28 cellular contexts compared by ENCODE assay signal in genomic region chr2:35033748-35034147, GRCh38.
"Had no signal": no experiment of that assay in that cellular context is flagged by ENCODE, and none has a peak within 500 bp of the region (broad histone marks: within the 10 kb centered on the region; RNA-seq: fewer than 3 reads in every experiment).

No MANE protein-coding gene starts in this region.

- H3K27me3 ChIP-seq: brain microvascular endothelial cell, dorsolateral prefrontal cortex had no signal

- ATAC-seq: activated CD4-positive, alpha-beta T cell treated with anti-CD3 and anti-CD28 coated beads for 36 hours; activated CD8-positive, alpha-beta memory T cell treated with anti-CD3 and anti-CD28 coated beads, Interleukin-2, amount 10 ng/mL, durations not matched to agents 7 days and 5 days; activated CD8-positive, alpha-beta T cell treated with anti-CD3 and anti-CD28 coated beads, Interleukin-2, amount 10 ng/mL, durations not matched to agents 7 days and 5 days; esophagus mucosa had no signal

- H3K4me1 Mint-ChIP-seq: activated CD4-positive, alpha-beta T cell treated with anti-CD3 and anti-CD28 coated beads for 36 hours; activated CD4-positive, alpha-beta T cell treated with anti-CD3 and anti-CD28 coated beads, Interleukin-2, amount 10 ng/mL, durations not matched to agents 24 days and 14 days; activated CD8-positive, alpha-beta memory T cell treated with anti-CD3 and anti-CD28 coated beads, Interleukin-2, amount 10 ng/mL, durations not matched to agents 7 days and 5 days; central memory CD8-positive, alpha-beta T cell; endodermal cell had no signal

- DNase-seq: activated CD4-positive, alpha-beta memory T cell treated with anti-CD3 and anti-CD28 coated beads for 36 hours; activated CD4-positive, alpha-beta T cell treated with anti-CD3 and anti-CD28 coated beads for 36 hours; activated CD4-positive, alpha-beta T cell treated with anti-CD3 and anti-CD28 coated beads, Interleukin-2, amount 10 ng/mL, durations not matched to agents 24 days and 14 days; activated CD4-positive, CD25-positive, alpha-beta regulatory T cell; activated CD4-positive, CD25-positive, alpha-beta regulatory T cell treated with anti-CD3 and anti-CD28 coated beads, Interleukin-2, amount 50 U/mL, for 72 hours; activated CD8-positive, alpha-beta memory T cell treated with anti-CD3 and anti-CD28 coated beads, Interleukin-2, amount 10 ng/mL, durations not matched to agents 7 days and 5 days; activated CD8-positive, alpha-beta memory T cell treated with anti-CD3 and anti-CD28 coated beads, Interleukin-2, amount 50 U/mL, for 4 hours; activated CD8-positive, alpha-beta T cell treated with anti-CD3 and anti-CD28 coated beads, Interleukin-2, amount 10 ng/mL, durations not matched to agents 7 days and 5 days; activated gamma-delta T cell treated with Interleukin-2 at 50 U/mL for 16 hours; activated naive CD4-positive, alpha-beta T cell treated with anti-CD3 and anti-CD28 coated beads, Interleukin-2, amount 50 U/mL, for 16 hours; activated naive CD4-positive, alpha-beta T cell treated with Interleukin-2 at 50 U/mL for 16 hours; activated T-cell treated with anti-CD3 and anti-CD28 coated beads, Interleukin-2, amount 50 U/mL, for 1 hour; activated T-cell treated with anti-CD3 and anti-CD28 coated beads, Interleukin-2, amount 50 U/mL, for 48 hours; amniotic stem cell; anterior cingulate cortex; brain microvascular endothelial cell; dorsolateral prefrontal cortex; effector memory CD4-positive, alpha-beta T cell; endodermal cell; foreskin fibroblast; T-helper 2 cell had no signal

- H3K36me3 Mint-ChIP-seq: activated CD4-positive, alpha-beta memory T cell treated with anti-CD3 and anti-CD28 coated beads for 36 hours; activated CD8-positive, alpha-beta memory T cell treated with anti-CD3 and anti-CD28 coated beads, Interleukin-2, amount 10 ng/mL, durations not matched to agents 7 days and 5 days; activated naive CD8-positive, alpha-beta T cell had no signal

- H3K9me3 Mint-ChIP-seq: activated CD4-positive, alpha-beta T cell treated with anti-CD3 and anti-CD28 coated beads, Interleukin-2, amount 10 ng/mL, durations not matched to agents 24 days and 14 days had no signal

- H3K27ac ChIP-seq: brain microvascular endothelial cell, coronary artery, dorsolateral prefrontal cortex had no signal

- H3K27ac Mint-ChIP-seq: activated CD4-positive, alpha-beta memory T cell treated with anti-CD3 and anti-CD28 coated beads for 36 hours; activated CD4-positive, alpha-beta T cell treated with anti-CD3 and anti-CD28 coated beads for 36 hours; activated CD4-positive, alpha-beta T cell treated with anti-CD3 and anti-CD28 coated beads, Interleukin-2, amount 10 ng/mL, durations not matched to agents 24 days and 14 days; activated CD8-positive, alpha-beta memory T cell treated with anti-CD3 and anti-CD28 coated beads, Interleukin-2, amount 10 ng/mL, durations not matched to agents 7 days and 5 days; activated CD8-positive, alpha-beta T cell treated with anti-CD3 and anti-CD28 coated beads, Interleukin-2, amount 10 ng/mL, durations not matched to agents 7 days and 5 days; activated naive CD8-positive, alpha-beta T cell; activated T-helper 1 cell treated with anti-CD3 and anti-CD28 coated beads, Interleukin-12 subunit alpha, Interleukin-12 subunit beta, Interleukin-2, Interleukin-4 antibody, amounts not matched to agents 30 ng/mL and 10 ng/mL and 1 ng/mL, durations not matched to agents 14 hours and 24 hours and 36 hours; activated T-helper 2 cell treated with anti-CD3 and anti-CD28 coated beads, Interferon-gamma antibody, Interleukin-2, Interleukin-4, amounts not matched to agents 10 μg/mL and 5 μg/mL and 100 μg/mL, durations not matched to agents 14 hours and 24 hours and 36 hours; dendritic cell treated with granulocyte-macrophage colony-stimulating factor and Interleukin-4, amounts not matched to agents 40 ng/mL and 50 ng/mL, for 4 days; endodermal cell had no signal

- H3K36me3 ChIP-seq: brain microvascular endothelial cell had no signal

- H3K4me3 ChIP-seq: coronary artery, dorsolateral prefrontal cortex had no signal

- H3K4me3 Mint-ChIP-seq: activated CD4-positive, alpha-beta memory T cell treated with anti-CD3 and anti-CD28 coated beads for 36 hours; activated CD4-positive, alpha-beta T cell treated with anti-CD3 and anti-CD28 coated beads for 36 hours; activated CD4-positive, alpha-beta T cell treated with anti-CD3 and anti-CD28 coated beads, Interleukin-2, amount 10 ng/mL, durations not matched to agents 24 days and 14 days; activated CD8-positive, alpha-beta memory T cell treated with anti-CD3 and anti-CD28 coated beads, Interleukin-2, amount 10 ng/mL, durations not matched to agents 7 days and 5 days; activated CD8-positive, alpha-beta T cell treated with anti-CD3 and anti-CD28 coated beads, Interleukin-2, amount 10 ng/mL, durations not matched to agents 7 days and 5 days; activated naive CD8-positive, alpha-beta T cell; activated T-helper 1 cell treated with anti-CD3 and anti-CD28 coated beads, Interleukin-12 subunit alpha, Interleukin-12 subunit beta, Interleukin-2, Interleukin-4 antibody, amounts not matched to agents 30 ng/mL and 10 ng/mL and 1 ng/mL, durations not matched to agents 14 hours and 24 hours and 36 hours; central memory CD8-positive, alpha-beta T cell; dendritic cell treated with granulocyte-macrophage colony-stimulating factor and Interleukin-4, amounts not matched to agents 40 ng/mL and 50 ng/mL, for 4 days; endodermal cell had no signal
